Comparison of ENCODE assay signal across 24 cellular contexts in genomic region chr3:32284443-32284842, GRCh38. TPM values are rescaled to one million over a fixed set of nuclear protein-coding genes. Genes with fewer than 3 reads are reported as not detected.
DNase-seq lines count a peak whose midpoint lies in the region; ATAC-seq, FAIRE-seq and TF ChIP-seq lines count a peak whose summit lies in the region.
"Had no signal": no experiment of that assay in that cellular context is flagged by ENCODE, and none has a peak within 500 bp of the region (broad histone marks: within the 10 kb centered on the region; RNA-seq: fewer than 3 reads in every experiment).

No MANE protein-coding gene starts in this region.

- peaks cover 8 to 26% (median 25%) of the 10 kb centered on the region in 4 donors for H3K4me1 Mint-ChIP-seq in CD4-positive, CD25-positive, alpha-beta regulatory T cell
- H3K4me1 Mint-ChIP-seq in H9 (peaks cover 5 to 7% of the 10 kb centered on the region in 2 experiments; a peak in 2 of 4 replicates), nephron progenitor cell (peaks cover 38% of the 10 kb centered on the region)

- no peak overlapping the region for H3K4ac ChIP-seq in H9 (ENCODE audit: low read depth, low read length)

- H3K4me2 ChIP-seq in H9 (ENCODE audit: insufficient read depth, insufficient read length, low read length) (no peak overlapping the region), hepatocyte (peak overlapping the region; percentile 2)

- no peak overlapping the region for H2AFZ ChIP-seq in H9 (ENCODE audit: low read length)
- no peak overlapping the region for H2AFZ ChIP-seq in hepatocyte

- H3K56ac ChIP-seq in H9 (ENCODE audit: insufficient read length, low read depth, low read length) = no peak overlapping the region

- no peaks in the 10 kb centered on the region for H3K9me2 ChIP-seq in hepatocyte (replicated peaks; ENCODE audit: insufficient read depth)

- no peak overlapping the region for H2BK120ac ChIP-seq in H9 (ENCODE audit: low read depth, low read length, poor library complexity, severe bottlenecking)

- no peak overlapping the region for H3K4me3 ChIP-seq in CD4-positive, CD25-positive, alpha-beta regulatory T cell (ENCODE audit: low read depth, low read length)
- no peak overlapping the region for H3K4me3 ChIP-seq in hepatocyte
- H3K4me3 ChIP-seq: K562, right atrium auricular region had no signal

- peaks cover 8% of the 10 kb centered on the region for H3K27me3 Mint-ChIP-seq in CD4-positive, CD25-positive, alpha-beta regulatory T cell
- H3K27me3 Mint-ChIP-seq in H9 (ENCODE audit: low read depth) = no peaks in the 10 kb centered on the region
- H3K27me3 Mint-ChIP-seq in nephron progenitor cell (ENCODE audit: low read depth, poor library complexity) = peaks cover 3% of the 10 kb centered on the region
- H3K27me3 Mint-ChIP-seq: activated naive CD8-positive, alpha-beta T cell treated with anti-CD3 and anti-CD28 coated beads, Interleukin-2, amount 50 U/mL, for 24 hours had no signal

- H3K79me2 ChIP-seq in H9 (ENCODE audit: insufficient read depth, low read length) (no peaks in the 10 kb centered on the region), hepatocyte (peaks cover 33% of the 10 kb centered on the region)

- no peak overlapping the region for H2BK5ac ChIP-seq in H9 (ENCODE audit: insufficient read length, low read length)

- H3K4me1 ChIP-seq in CD4-positive, CD25-positive, alpha-beta regulatory T cell (ENCODE audit: control insufficient read depth, insufficient read depth, low read length, poor library complexity, severe bottlenecking) = peaks cover 28% of the 10 kb centered on the region
- H3K4me1 ChIP-seq in H9 (ENCODE audit: insufficient read depth, low read length) = no peaks in the 10 kb centered on the region
- peaks cover 33% of the 10 kb centered on the region for H3K4me1 ChIP-seq in hepatocyte (ENCODE audit: insufficient read depth)

- H3K36me3 Mint-ChIP-seq in CD4-positive, CD25-positive, alpha-beta regulatory T cell = no peaks in the 10 kb centered on the region
- no peaks in the 10 kb centered on the region for H3K36me3 Mint-ChIP-seq in H9 (ENCODE audit: insufficient read depth in 1 of 3, low read depth in 3 of 3)
- no peaks in the 10 kb centered on the region for H3K36me3 Mint-ChIP-seq in nephron progenitor cell (ENCODE audit: low read depth)

- no peak for ATAC-seq in CD4-positive, CD25-positive, alpha-beta regulatory T cell (ENCODE audit: low read depth in 2 of 2)
- ATAC-seq in GM21423 (IDR thresholded peaks at IDR 0.05; ENCODE audit: unreplicated experiment) = no peak
- ATAC-seq: activated naive CD8-positive, alpha-beta T cell treated with anti-CD3 and anti-CD28 coated beads, Interleukin-2, amount 50 U/mL, for 24 hours; K562; Panc1 had no signal

- no peak overlapping the region for H4K8ac ChIP-seq in H9 (replicated peaks; ENCODE audit: insufficient read length, low read depth, low read length)

- H4K20me1 ChIP-seq in H9 (ENCODE audit: control insufficient read depth, insufficient read depth, insufficient read length) (no peaks in the 10 kb centered on the region), hepatocyte (ENCODE audit: insufficient read depth, poor library complexity, severe bottlenecking) (no peaks in the 10 kb centered on the region)

- no peak overlapping the region for H4K5ac ChIP-seq in H9 (ENCODE audit: insufficient read length, low read depth, low read length)

- H2BK20ac ChIP-seq in H9 (ENCODE audit: low read depth, low read length, poor library complexity, severe bottlenecking) = no peak overlapping the region

- no peak overlapping the region for H3K14ac ChIP-seq in H9 (ENCODE audit: insufficient read depth, low read length)

- no peak for FAIRE-seq in H54 (lab: Jason Lieb, UNC)
- FAIRE-seq: K562 had no signal

- WGBS in H9 (ENCODE audit: extremely low coverage, insufficient read length, low lambda C conversion rate) = no CpG with 5 or more reads among the region's 2 CpGs
- WGBS in hepatocyte (ENCODE audit: low lambda C conversion rate, missing lambda C conversion rate) = 64% methylated on average over 2 of the region's 2 CpGs

- no peak for TF ChIP-seq POLR2A in H54 (IDR thresholded peaks at IDR 0.05; ENCODE audit: low read depth, low read length)

- no peak overlapping the region for H2AK5ac ChIP-seq in H9 (ENCODE audit: insufficient read length, low read length)

- H2BK12ac ChIP-seq in H9 (ENCODE audit: insufficient read length, low read depth, low read length) = no peak overlapping the region

- H3K23me2 ChIP-seq in H9 (ENCODE audit: insufficient read length, low read depth, low read length, poor library complexity, severe bottlenecking) = no peaks in the 10 kb centered on the region

- H3K9me3 ChIP-seq in CD4-positive, CD25-positive, alpha-beta regulatory T cell (ENCODE audit: control insufficient read depth in 2 of 2, low read length in 2 of 2) = no peaks in the 10 kb centered on the region
- H3K9me3 ChIP-seq in H9 (ENCODE audit: control insufficient read depth, low read depth, low read length) = no peaks in the 10 kb centered on the region
- H3K9me3 ChIP-seq in hepatocyte (ENCODE audit: low read depth) = no peaks in the 10 kb centered on the region
- H3K9me3 ChIP-seq: right atrium auricular region had no signal

- TF ChIP-seq CTCF in H9 (conservative IDR thresholded peaks at IDR 0.05) = no peak
- TF ChIP-seq CTCF in hepatocyte (IDR thresholded peaks at IDR 0.05; ENCODE audit: poor library complexity) = no peak
- TF ChIP-seq CTCF in nephron progenitor cell (IDR thresholded peaks at IDR 0.05) = no peak

- peak overlapping the region in 2 of 3 donors; percentile 52 to 57 for H3K27ac Mint-ChIP-seq in CD4-positive, CD25-positive, alpha-beta regulatory T cell
- H3K27ac Mint-ChIP-seq in H9 (peak overlapping the region in 2 of 3 experiments; percentile 17 to 81; a peak in 2 of 7 replicates), nephron progenitor cell (peak overlapping the region; percentile 77)
- H3K27ac Mint-ChIP-seq: activated naive CD8-positive, alpha-beta T cell treated with anti-CD3 and anti-CD28 coated beads, Interleukin-2, amount 50 U/mL, for 24 hours; HFFc6 had no signal

- no peak overlapping the region for H3K23ac ChIP-seq in H9 (ENCODE audit: insufficient read length, low read depth, low read length)

- no peak for DNase-seq in CD4-positive, CD25-positive, alpha-beta regulatory T cell
- DNase-seq in H9 (no peak), hepatocyte (ENCODE audit: low spot score) (no peak), nephron progenitor cell (no peak), DMS79 treated with DMSO at 0.1 percent for 48 hours (lab: John Stamatoyannopoulos, UW) (no peak), H54 (ENCODE audit: insufficient read length, low spot score) (no peak)
- DNase-seq: activated CD4-positive, CD25-positive, alpha-beta regulatory T cell treated with anti-CD3 and anti-CD28 coated beads, Interleukin-2, amount 50 U/mL, for 72 hours; activated CD8-positive, alpha-beta memory T cell treated with anti-CD3 and anti-CD28 coated beads for 24 hours; activated naive CD8-positive, alpha-beta T cell treated with anti-CD3 and anti-CD28 coated beads, Interleukin-2, amount 50 U/mL, for 24 hours; activated T-cell treated with anti-CD3 and anti-CD28 coated beads, Interleukin-2, amount 50 U/mL, for 48 hours; DMS153; glutamatergic neuron; HFFc6; mesenchymal stem cell; NCI-H2107; NCI-H510A; stimulated activated CD4-positive, alpha-beta T cell treated with anti-CD3 and anti-CD28 coated beads, Interleukin-12 subunit alpha, Interleukin-12 subunit beta, amount 100 ng/mL, for 4 hours; stimulated activated CD4-positive, alpha-beta T cell treated with anti-CD3 and anti-CD28 coated beads, Interleukin-4, amount 100 ng/mL, for 24 hours; stimulated activated naive CD4-positive, alpha-beta T cell had no signal

- peaks cover 0 to 2% (median 0%) of the 10 kb centered on the region in 7 donors for H3K9me3 Mint-ChIP-seq in CD4-positive, CD25-positive, alpha-beta regulatory T cell
- H3K9me3 Mint-ChIP-seq in H9 (no peaks in the 10 kb centered on the region), nephron progenitor cell (no peaks in the 10 kb centered on the region)
- H3K9me3 Mint-ChIP-seq: activated naive CD8-positive, alpha-beta T cell treated with anti-CD3 and anti-CD28 coated beads, Interleukin-2, amount 50 U/mL, for 24 hours; HFFc6 had no signal

- no peak overlapping the region for H3K4me3 Mint-ChIP-seq in CD4-positive, CD25-positive, alpha-beta regulatory T cell
- no peak overlapping the region for H3K4me3 Mint-ChIP-seq in H9
- H3K4me3 Mint-ChIP-seq in nephron progenitor cell = no peak overlapping the region
- H3K4me3 Mint-ChIP-seq: activated naive CD8-positive, alpha-beta T cell treated with anti-CD3 and anti-CD28 coated beads, Interleukin-2, amount 50 U/mL, for 24 hours; HFFc6 had no signal

- no peak overlapping the region for H3T11ph ChIP-seq in H9 (ENCODE audit: low read length)

- no peak overlapping the region for H4K91ac ChIP-seq in H9 (ENCODE audit: insufficient read length, low read depth, low read length)

- no peaks in the 10 kb centered on the region for H3K27me3 ChIP-seq in CD4-positive, CD25-positive, alpha-beta regulatory T cell (ENCODE audit: control insufficient read depth, insufficient read depth, low read length)
- H3K27me3 ChIP-seq in H9 (ENCODE audit: insufficient read depth, low read length) (no peaks in the 10 kb centered on the region), hepatocyte (no peaks in the 10 kb centered on the region)
- H3K27me3 ChIP-seq: right atrium auricular region had no signal

- H3K27ac ChIP-seq in CD4-positive, CD25-positive, alpha-beta regulatory T cell (ENCODE audit: insufficient read depth, low read length, poor library complexity, severe bottlenecking) = peak overlapping the region; percentile 62
- no peak overlapping the region for H3K27ac ChIP-seq in H9 (ENCODE audit: insufficient read length, low read depth, low read length)
- peak overlapping the region; percentile 12 for H3K27ac ChIP-seq in hepatocyte
- H3K27ac ChIP-seq: epithelial cell of prostate, right atrium auricular region had no signal

- H3K36me3 ChIP-seq in CD4-positive, CD25-positive, alpha-beta regulatory T cell (ENCODE audit: control insufficient read depth, insufficient read depth, low read length) = no peaks in the 10 kb centered on the region
- H3K36me3 ChIP-seq in hepatocyte (replicated peaks; ENCODE audit: insufficient read depth, low read depth) = no peaks in the 10 kb centered on the region
- H3K36me3 ChIP-seq: right atrium auricular region had no signal

- no peaks in the 10 kb centered on the region for H3K79me1 ChIP-seq in H9 (ENCODE audit: insufficient read depth, low read depth, low read length, poor library complexity, severe bottlenecking)

- H3K9ac ChIP-seq in H9 (ENCODE audit: extremely low read depth, insufficient read length, low read length) = no peak overlapping the region

- H3K18ac ChIP-seq in H9 (ENCODE audit: insufficient read length, low read depth, low read length) = no peak overlapping the region

- no peak overlapping the region for H2BK15ac ChIP-seq in H9 (ENCODE audit: low read depth, low read length)

RNA-seq across cellular contexts. Expression of gene CMTM8, which starts 46.0 kb away (rescaled TPM):
- total RNA-seq in CD4-positive, CD25-positive, alpha-beta regulatory T cell = 6.0 TPM
- polyA plus RNA-seq in CD4-positive, CD25-positive, alpha-beta regulatory T cell = 10 to 100 TPM in 3 of 4 donors, 1 to 10 TPM in 1; 5.8 to 14.6 (median 13.3) TPM
- total RNA-seq in H9 (2021) = 4.0 TPM in 2 replicates
- 17.1 and 20.7 TPM in 2 replicates for total RNA-seq in hepatocyte
- polyA plus RNA-seq in hepatocyte = 23.9 and 34.1 TPM in 2 replicates
- total RNA-seq: HFFc6, K562 had no signal
- polyA plus RNA-seq: K562 had no signal
